Comparison of ENCODE assay signal across 1 cellular context in the genomic region with DNA sequence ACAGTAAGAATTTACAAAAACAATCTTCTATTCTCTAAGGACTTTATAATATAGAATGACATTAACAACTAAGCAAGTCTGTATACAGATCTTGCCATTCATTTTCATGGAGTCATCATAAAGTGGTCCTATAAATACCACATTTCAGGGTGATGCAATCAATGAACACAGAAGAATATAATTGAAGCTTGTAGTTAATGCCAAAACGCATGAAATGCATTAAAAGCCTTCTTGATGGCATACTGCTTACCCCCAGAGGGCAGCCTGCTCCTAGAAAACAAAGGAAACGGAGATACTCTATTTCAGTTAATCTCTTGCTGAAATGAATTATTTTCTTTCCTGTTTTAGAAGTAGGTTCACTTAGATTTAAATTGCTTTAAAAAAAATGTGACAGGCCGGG.
TF ChIP-seq lines count a peak whose summit lies in the region.

No MANE protein-coding gene starts in this region.

TF ChIP-seq in IMR-90, 13 proteins besides CTCF, POLR2A, EP300 and RAD21 (continued from another document):
- TF ChIP-seq NFE2L2 (IDR thresholded peaks at IDR 0.05; ENCODE audit: low read depth, low read length) = no peak
- TF ChIP-seq CEBPB (IDR thresholded peaks at IDR 0.05; ENCODE audit: low read depth, low read length) = peak; percentile 94
- TF ChIP-seq SMC3 (IDR thresholded peaks at IDR 0.05; ENCODE audit: low read depth, low read length) = peak; percentile 64
- TF ChIP-seq, protein P1, sequence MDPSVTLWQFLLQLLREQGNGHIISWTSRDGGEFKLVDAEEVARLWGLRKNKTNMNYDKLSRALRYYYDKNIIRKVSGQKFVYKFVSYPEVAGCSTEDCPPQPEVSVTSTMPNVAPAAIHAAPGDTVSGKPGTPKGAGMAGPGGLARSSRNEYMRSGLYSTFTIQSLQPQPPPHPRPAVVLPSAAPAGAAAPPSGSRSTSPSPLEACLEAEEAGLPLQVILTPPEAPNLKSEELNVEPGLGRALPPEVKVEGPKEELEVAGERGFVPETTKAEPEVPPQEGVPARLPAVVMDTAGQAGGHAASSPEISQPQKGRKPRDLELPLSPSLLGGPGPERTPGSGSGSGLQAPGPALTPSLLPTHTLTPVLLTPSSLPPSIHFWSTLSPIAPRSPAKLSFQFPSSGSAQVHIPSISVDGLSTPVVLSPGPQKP (IDR thresholded peaks at IDR 0.05; ENCODE audit: borderline replicate concordance, low read depth, low read length) = no peak
- TF ChIP-seq RCOR1 (IDR thresholded peaks at IDR 0.05; ENCODE audit: insufficient replicate concordance, low read length) = no peak
